In the genomic region with DNA sequence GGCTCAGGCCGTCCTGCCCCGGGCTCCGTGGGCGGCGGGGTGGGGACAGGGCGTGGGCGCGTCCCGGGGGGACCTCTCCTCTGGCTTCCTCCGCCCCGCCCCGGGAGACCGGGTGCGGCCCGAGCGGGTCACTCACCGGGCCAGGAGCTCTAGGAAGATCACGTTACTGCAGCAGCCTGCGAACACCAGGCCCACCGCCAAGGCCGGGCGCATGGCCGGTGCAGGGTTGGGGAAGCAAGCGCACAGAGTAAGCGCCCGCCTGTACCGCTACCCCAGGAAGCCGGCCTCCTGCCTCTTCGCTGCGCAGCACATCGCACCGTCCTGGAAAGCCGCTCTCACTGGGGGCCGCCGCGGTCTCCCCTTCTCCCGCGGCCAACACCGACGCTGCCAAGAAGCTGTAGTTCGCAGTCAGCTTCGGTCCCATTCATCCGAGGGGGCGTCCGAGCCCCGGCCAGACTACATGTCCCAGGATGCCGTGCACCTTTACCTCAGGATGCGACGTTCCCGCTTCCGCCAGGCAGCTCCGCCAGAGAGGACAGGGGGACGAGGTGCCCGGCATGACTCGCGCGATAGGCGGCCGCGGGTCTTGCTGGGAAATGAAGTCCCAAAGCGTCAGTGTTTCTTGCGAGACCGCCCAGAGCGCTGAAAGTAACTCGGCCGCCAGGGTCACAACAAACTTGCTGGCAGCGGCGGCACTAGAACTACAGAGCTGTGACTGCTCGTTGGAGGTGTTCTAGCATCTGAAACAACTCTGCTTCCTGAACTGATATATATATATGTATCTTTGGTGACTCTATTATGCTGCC, we compare ENCODE assay signal across 8 cellular contexts. TPM values are rescaled to one million over a fixed set of nuclear protein-coding genes. Genes with fewer than 3 reads are reported as not detected.
DNase-seq lines count a peak whose midpoint lies in the region; TF ChIP-seq lines count a peak whose summit lies in the region.

SLC35B4 (minus strand) TSS at position 392 of the 806 bp plus-strand sequence; CDS start at position 213, 179 bp downstream.

- H3K27ac Mint-ChIP-seq in HFFc6, result peak within 1 kb of the TSS; percentile 80
- peak within 1 kb of the TSS; percentile 85 for H3K27ac Mint-ChIP-seq in activated naive CD4-positive, alpha-beta T cell treated with anti-CD3 and anti-CD28 coated beads, Interleukin-2, amount 10 ng/mL, durations not matched to agents 7 days and 5 days

- peaks cover 13% of the 10 kb centered on the region for H3K4me1 ChIP-seq in suprapubic skin

- TF ChIP-seq CTCF in HFFc6 (IDR thresholded peaks at IDR 0.05) (peak; percentile 45), NB4 (IDR thresholded peaks at IDR 0.05; ENCODE audit: low read depth, low read length) (peak; percentile 4), suprapubic skin (IDR thresholded peaks at IDR 0.05) (peak in 1 of 2 donors; percentile 14)

- peaks cover 48% of the 10 kb centered on the region for H3K4me1 Mint-ChIP-seq in HFFc6 (ENCODE audit: low read depth)
- peaks cover 19% of the 10 kb centered on the region for H3K4me1 Mint-ChIP-seq in activated naive CD4-positive, alpha-beta T cell treated with anti-CD3 and anti-CD28 coated beads, Interleukin-2, amount 10 ng/mL, durations not matched to agents 7 days and 5 days

- H3K27ac ChIP-seq in SK-N-MC (no peak within 1 kb of the TSS), suprapubic skin (peak within 1 kb of the TSS; percentile 55)

- H3K27me3 ChIP-seq in suprapubic skin, result no peaks in the 10 kb centered on the region

- CTCF ChIA-PET in activated naive CD4-positive, alpha-beta T cell treated with anti-CD3 and anti-CD28 coated beads, Interleukin-2, amount 10 ng/mL, durations not matched to agents 7 days and 5 days (lab: Charles Lee), result interaction anchor here (1.1 to 1.7 kb wide), 3 partner anchors 10 to 117 kb away, joined by 4 to 10 read pairs (median 4); no protein-coding TSS in a partner anchor

- no peaks in the 10 kb centered on the region for H3K9me3 ChIP-seq in SK-N-MC (ENCODE audit: low read depth, low read length)
- H3K9me3 ChIP-seq in suprapubic skin, result no peaks in the 10 kb centered on the region

- H3K36me3 ChIP-seq in SK-N-MC (ENCODE audit: insufficient read depth, low read length), result no peaks in the 10 kb centered on the region
- H3K36me3 ChIP-seq in suprapubic skin, result no peaks in the 10 kb centered on the region

- H3K9ac ChIP-seq in SK-N-MC (ENCODE audit: insufficient read length), result peak within 1 kb of the TSS; percentile 74

- TF ChIP-seq EP300 in suprapubic skin (IDR thresholded peaks at IDR 0.05), result no peak

- no peaks in the 10 kb centered on the region; the same call in 1 of the 2 replicates for H3K36me3 Mint-ChIP-seq in HFFc6 (ENCODE audit: low read depth)
- H3K36me3 Mint-ChIP-seq in activated naive CD4-positive, alpha-beta T cell treated with anti-CD3 and anti-CD28 coated beads, Interleukin-2, amount 10 ng/mL, durations not matched to agents 7 days and 5 days, result peaks cover 4% of the 10 kb centered on the region

- H3K27me3 Mint-ChIP-seq in HFFc6 (ENCODE audit: insufficient read depth), result peaks cover 2% of the 10 kb centered on the region; the same call in 1 of the 2 replicates
- H3K27me3 Mint-ChIP-seq in activated naive CD4-positive, alpha-beta T cell treated with anti-CD3 and anti-CD28 coated beads, Interleukin-2, amount 10 ng/mL, durations not matched to agents 7 days and 5 days, result peaks cover 6% of the 10 kb centered on the region

- no peaks in the 10 kb centered on the region for H3K9me3 Mint-ChIP-seq in HFFc6
- no peaks in the 10 kb centered on the region for H3K9me3 Mint-ChIP-seq in activated naive CD4-positive, alpha-beta T cell treated with anti-CD3 and anti-CD28 coated beads, Interleukin-2, amount 10 ng/mL, durations not matched to agents 7 days and 5 days

- H3K4me3 Mint-ChIP-seq in HFFc6, result peak within 1 kb of the TSS; percentile 92
- H3K4me3 Mint-ChIP-seq in activated naive CD4-positive, alpha-beta T cell treated with anti-CD3 and anti-CD28 coated beads, Interleukin-2, amount 10 ng/mL, durations not matched to agents 7 days and 5 days, result peak within 1 kb of the TSS; percentile 89

- DNase-seq in HFFc6 (peak; percentile 97), NB4 (ENCODE audit: low read depth) (peak; percentile 100), SK-N-MC (ENCODE audit: low read depth, low spot score) (peak; percentile 78), germinal center (ENCODE audit: low spot score) (peak; percentile 95), non-pigmented ciliary epithelial cell (ENCODE audit: low read depth) (peak; percentile 89), suprapubic skin (ENCODE audit: low spot score in 2 of 2) (peak; percentile 97)
- DNase-seq in activated naive CD4-positive, alpha-beta T cell treated with anti-CD3 and anti-CD28 coated beads, Interleukin-2, amount 10 ng/mL, durations not matched to agents 7 days and 5 days, result peak; percentile 98

- WGBS in suprapubic skin, result 0% methylated on average over 13 of the region's 69 CpGs

- TF ChIP-seq POLR2A in NB4 (IDR thresholded peaks at IDR 0.05; ENCODE audit: extremely low read depth, insufficient read length), result peak; percentile 23
- no peak for TF ChIP-seq POLR2A in suprapubic skin (IDR thresholded peaks at IDR 0.05)

- H3K4me3 ChIP-seq in GM08714 (ENCODE audit: low read length), result peak within 1 kb of the TSS; percentile 87
- H3K4me3 ChIP-seq in NB4 (ENCODE audit: low read depth, low read length), result peak within 1 kb of the TSS; percentile 92
- peak within 1 kb of the TSS; percentile 81 for H3K4me3 ChIP-seq in SK-N-MC
- peak within 1 kb of the TSS; percentile 66 for H3K4me3 ChIP-seq in suprapubic skin

RNA-seq across cellular contexts. Expression of gene SLC35B4, which starts in this region (rescaled TPM):
- 10 to 100 TPM; 21.0 to 32.3 (median 29.4) TPM for total RNA-seq in HFFc6 (2021; fragmentation: NEBNext Ultra II Directional; extraction: Animal tissue kit (Norgen Biotek cat#: 25700))
- 1 to 10 TPM; 3.1 to 9.4 (median 4.2) TPM for total RNA-seq in suprapubic skin
